18 cellular contexts compared by ENCODE assay signal in genomic region chr2:86025976-86026743, GRCh38.
A peak's percentile ranks its signal among the peaks of the same experiment; 100 is the strongest.
DNase-seq lines count a peak whose midpoint lies in the region; TF ChIP-seq lines count a peak whose summit lies in the region.
"Had no signal": no experiment of that assay in that cellular context is flagged by ENCODE, and none has a peak within 500 bp of the region (broad histone marks: within the 10 kb centered on the region; RNA-seq: fewer than 3 reads in every experiment).

No MANE protein-coding gene starts in this region.

- peaks cover 47% of the 10 kb centered on the region for H3K36me3 Mint-ChIP-seq in activated CD4-positive, alpha-beta memory T cell treated with anti-CD3 and anti-CD28 coated beads, Interleukin-2, amount 10 ng/mL, durations not matched to agents 7 days and 5 days (ENCODE audit: low read depth)
- H3K36me3 Mint-ChIP-seq in activated CD4-positive, alpha-beta memory T cell treated with anti-CD3 and anti-CD28 coated beads for 36 hours: peaks cover 45% of the 10 kb centered on the region
- peaks cover 51% of the 10 kb centered on the region for H3K36me3 Mint-ChIP-seq in chondrocyte (ENCODE audit: low read depth)
- H3K36me3 Mint-ChIP-seq in neural crest cell (ENCODE audit: low read depth): peaks cover 18% of the 10 kb centered on the region

- H3K36me3 ChIP-seq in testis (ENCODE audit: low read depth, missing control alignments): no peaks in the 10 kb centered on the region

- POLR2A ChIA-PET in activated CD4-positive, alpha-beta memory T cell treated with anti-CD3 and anti-CD28 coated beads, Interleukin-2, amount 10 ng/mL, durations not matched to agents 7 days and 5 days (lab: Charles Lee): no interaction called here
- POLR2A ChIA-PET in activated CD4-positive, alpha-beta memory T cell treated with anti-CD3 and anti-CD28 coated beads for 36 hours (lab: Charles Lee): no interaction called here

- CTCF ChIA-PET in activated CD4-positive, alpha-beta memory T cell treated with anti-CD3 and anti-CD28 coated beads, Interleukin-2, amount 10 ng/mL, durations not matched to agents 7 days and 5 days (lab: Charles Lee): interaction anchor here (1.7 kb wide), 1 partner anchor 137 kb away, joined by 5 read pairs; the partner anchor contains the start of gene ST3GAL5
- CTCF ChIA-PET in activated CD4-positive, alpha-beta memory T cell treated with anti-CD3 and anti-CD28 coated beads for 36 hours (lab: Charles Lee): interaction anchor here (1.4 to 1.5 kb wide), 2 partner anchors 10 to 199 kb away, joined by 4 to 5 read pairs; no protein-coding TSS in a partner anchor

- H3K27ac ChIP-seq in testis: peak overlapping the region; percentile 66 to 68
- H3K27ac ChIP-seq: 22Rv1, colonic mucosa had no signal

- no peak overlapping the region for H3K4me3 Mint-ChIP-seq in activated CD4-positive, alpha-beta memory T cell treated with anti-CD3 and anti-CD28 coated beads, Interleukin-2, amount 10 ng/mL, durations not matched to agents 7 days and 5 days
- no peak overlapping the region for H3K4me3 Mint-ChIP-seq in activated CD4-positive, alpha-beta memory T cell treated with anti-CD3 and anti-CD28 coated beads for 36 hours
- no peak overlapping the region for H3K4me3 Mint-ChIP-seq in chondrocyte (ENCODE audit: unreplicated experiment)
- no peak overlapping the region for H3K4me3 Mint-ChIP-seq in neural crest cell
- H3K4me3 Mint-ChIP-seq: activated CD4-positive, alpha-beta T cell treated with anti-CD3 and anti-CD28 coated beads for 36 hours; HFFc6; stimulated activated naive CD8-positive, alpha-beta T cell treated with anti-CD3 and anti-CD28 coated beads, Interleukin-15, amount 100 ng/mL, for 72 hours; T-helper 2 cell treated with Interferon-gamma antibody and Interleukin-4, amounts not matched to agents 5 μg/mL and 100 μg/mL, for 36 hours had no signal

- TF ChIP-seq CTCF in chondrocyte (IDR thresholded peaks at IDR 0.05) (no peak), neural crest cell (conservative IDR thresholded peaks at IDR 0.05) (no peak), testis (IDR thresholded peaks at IDR 0.05) (no peak)

- 38 to 57% methylated on average over 8 of the region's 8 CpGs for WGBS in testis, 2 donors

- H3K27me3 Mint-ChIP-seq in activated CD4-positive, alpha-beta memory T cell treated with anti-CD3 and anti-CD28 coated beads, Interleukin-2, amount 10 ng/mL, durations not matched to agents 7 days and 5 days: no peaks in the 10 kb centered on the region
- no peaks in the 10 kb centered on the region for H3K27me3 Mint-ChIP-seq in activated CD4-positive, alpha-beta memory T cell treated with anti-CD3 and anti-CD28 coated beads for 36 hours
- H3K27me3 Mint-ChIP-seq in chondrocyte (ENCODE audit: low read depth): no peaks in the 10 kb centered on the region
- no peaks in the 10 kb centered on the region for H3K27me3 Mint-ChIP-seq in neural crest cell (ENCODE audit: low read depth)
- H3K27me3 Mint-ChIP-seq: activated CD4-positive, alpha-beta T cell treated with anti-CD3 and anti-CD28 coated beads for 36 hours; stimulated activated naive CD8-positive, alpha-beta T cell treated with anti-CD3 and anti-CD28 coated beads, Interleukin-15, amount 100 ng/mL, for 72 hours had no signal

- peak overlapping the region; percentile 56 for H3K27ac Mint-ChIP-seq in activated CD4-positive, alpha-beta memory T cell treated with anti-CD3 and anti-CD28 coated beads, Interleukin-2, amount 10 ng/mL, durations not matched to agents 7 days and 5 days
- H3K27ac Mint-ChIP-seq in activated CD4-positive, alpha-beta memory T cell treated with anti-CD3 and anti-CD28 coated beads for 36 hours: no peak overlapping the region
- no peak overlapping the region for H3K27ac Mint-ChIP-seq in chondrocyte (ENCODE audit: unreplicated experiment)
- H3K27ac Mint-ChIP-seq in neural crest cell (ENCODE audit: unreplicated experiment): peak overlapping the region; percentile 67
- H3K27ac Mint-ChIP-seq: activated CD4-positive, alpha-beta T cell treated with anti-CD3 and anti-CD28 coated beads for 36 hours; HFFc6; T-helper 2 cell treated with Interferon-gamma antibody and Interleukin-4, amounts not matched to agents 5 μg/mL and 100 μg/mL, for 36 hours had no signal

- H3K4me1 ChIP-seq in testis: peaks cover 17% of the 10 kb centered on the region
- H3K4me1 ChIP-seq: colonic mucosa had no signal

- H3K9me3 ChIP-seq in testis: no peaks in the 10 kb centered on the region
- H3K9me3 ChIP-seq: colonic mucosa, esophagus squamous epithelium had no signal

- peaks cover 3% of the 10 kb centered on the region for H3K4me1 Mint-ChIP-seq in activated CD4-positive, alpha-beta memory T cell treated with anti-CD3 and anti-CD28 coated beads, Interleukin-2, amount 10 ng/mL, durations not matched to agents 7 days and 5 days
- no peaks in the 10 kb centered on the region for H3K4me1 Mint-ChIP-seq in activated CD4-positive, alpha-beta memory T cell treated with anti-CD3 and anti-CD28 coated beads for 36 hours (ENCODE audit: low read depth)
- H3K4me1 Mint-ChIP-seq in chondrocyte (ENCODE audit: low read depth): peaks cover 17% of the 10 kb centered on the region
- no peaks in the 10 kb centered on the region for H3K4me1 Mint-ChIP-seq in neural crest cell
- H3K4me1 Mint-ChIP-seq: activated CD4-positive, alpha-beta T cell treated with anti-CD3 and anti-CD28 coated beads for 36 hours had no signal

- TF ChIP-seq POLR2A in testis (IDR thresholded peaks at IDR 0.05): no peak

- no peaks in the 10 kb centered on the region for H3K9me3 Mint-ChIP-seq in activated CD4-positive, alpha-beta memory T cell treated with anti-CD3 and anti-CD28 coated beads, Interleukin-2, amount 10 ng/mL, durations not matched to agents 7 days and 5 days
- no peaks in the 10 kb centered on the region for H3K9me3 Mint-ChIP-seq in activated CD4-positive, alpha-beta memory T cell treated with anti-CD3 and anti-CD28 coated beads for 36 hours
- H3K9me3 Mint-ChIP-seq in chondrocyte (ENCODE audit: low read depth) (no peaks in the 10 kb centered on the region), neural crest cell (no peaks in the 10 kb centered on the region)
- H3K9me3 Mint-ChIP-seq: HFFc6; stimulated activated naive CD8-positive, alpha-beta T cell treated with anti-CD3 and anti-CD28 coated beads, Interleukin-15, amount 100 ng/mL, for 72 hours; T-helper 2 cell treated with Interferon-gamma antibody and Interleukin-4, amounts not matched to agents 5 μg/mL and 100 μg/mL, for 36 hours had no signal

- no peaks in the 10 kb centered on the region for H3K27me3 ChIP-seq in testis
- H3K27me3 ChIP-seq: colonic mucosa, esophagus squamous epithelium had no signal

- intact Hi-C loops in activated CD4-positive, alpha-beta memory T cell treated with anti-CD3 and anti-CD28 coated beads for 36 hours (cut with micrococcal nuclease): no loop called here
- intact Hi-C loops in testis (cut with DNase I; ENCODE audit: low total_unique reads): no loop called here

- no peak for DNase-seq in activated CD4-positive, alpha-beta memory T cell treated with anti-CD3 and anti-CD28 coated beads, Interleukin-2, amount 10 ng/mL, durations not matched to agents 7 days and 5 days
- no peak for DNase-seq in activated CD4-positive, alpha-beta memory T cell treated with anti-CD3 and anti-CD28 coated beads for 36 hours
- DNase-seq in chondrocyte (ENCODE audit: low spot score) (peak; percentile 35), neural crest cell (ENCODE audit: low read depth, low spot score) (no peak), testis (peak; percentile 32), NCI-H1092 (lab: John Stamatoyannopoulos, UW) (no peak), SHP77 treated with DMSO at 0.1 percent for 48 hours (lab: John Stamatoyannopoulos, UW) (no peak)
- no peak for DNase-seq in activated CD8-positive, alpha-beta memory T cell treated with anti-CD3 and anti-CD28 coated beads for 24 hours
- DNase-seq: activated CD4-positive, alpha-beta T cell treated with anti-CD3 and anti-CD28 coated beads for 36 hours; colonic mucosa; DMS79 treated with DMSO at 0.1 percent for 48 hours; esophagus squamous epithelium; HFFc6; NCI-H2107; SHP77; stimulated activated naive CD8-positive, alpha-beta T cell treated with anti-CD3 and anti-CD28 coated beads, Interleukin-15, amount 100 ng/mL, for 72 hours had no signal

- no peak overlapping the region for H3K4me3 ChIP-seq in testis
- H3K4me3 ChIP-seq: colonic mucosa, esophagus squamous epithelium had no signal

Comparison
In these comparisons a context has a peak if more than half of its experiments do, and no peak if none do; other contexts are left out.
1. H3K27ac Mint-ChIP-seq: peak in activated CD4-positive, alpha-beta memory T cell treated with anti-CD3 and anti-CD28 coated beads, Interleukin-2, amount 10 ng/mL, durations not matched to agents 7 days and 5 days (single experiment) and neural crest cell (single experiment); none in activated CD4-positive, alpha-beta memory T cell treated with anti-CD3 and anti-CD28 coated beads for 36 hours (single experiment) and chondrocyte (single experiment).
2. DNase-seq: peak in chondrocyte (single experiment) and testis (single experiment); none in activated CD4-positive, alpha-beta memory T cell treated with anti-CD3 and anti-CD28 coated beads, Interleukin-2, amount 10 ng/mL, durations not matched to agents 7 days and 5 days (single experiment), activated CD4-positive, alpha-beta memory T cell treated with anti-CD3 and anti-CD28 coated beads for 36 hours (single experiment), neural crest cell (single experiment), NCI-H1092 (single experiment), activated CD8-positive, alpha-beta memory T cell treated with anti-CD3 and anti-CD28 coated beads for 24 hours (single experiment) and SHP77 treated with DMSO at 0.1 percent for 48 hours (single experiment).